In genomic region chr20:22389836-22390542, GRCh38 we compare ENCODE assay signal across 11 cellular contexts.
DNase-seq lines count a peak whose midpoint lies in the region; ATAC-seq and FAIRE-seq lines count a peak whose summit lies in the region.
"Had no signal": no experiment of that assay in that cellular context is flagged by ENCODE, and none has a peak within 500 bp of the region (broad histone marks: within the 10 kb centered on the region; RNA-seq: fewer than 3 reads in every experiment).

No MANE protein-coding gene starts in this region.

- H3K27ac Mint-ChIP-seq in activated naive CD4-positive, alpha-beta T cell treated with anti-CD3 and anti-CD28 coated beads, Interleukin-2, amount 10 ng/mL, durations not matched to agents 7 days and 5 days: peak overlapping the region; percentile 34
- H3K27ac Mint-ChIP-seq: activated CD8-positive, alpha-beta memory T cell treated with anti-CD3 and anti-CD28 coated beads, Interleukin-2, amount 10 ng/mL, durations not matched to agents 7 days and 5 days had no signal

- DNase-seq in activated naive CD4-positive, alpha-beta T cell treated with anti-CD3 and anti-CD28 coated beads, Interleukin-2, amount 10 ng/mL, durations not matched to agents 7 days and 5 days: no peak
- no peak for DNase-seq in activated naive CD4-positive, alpha-beta T cell (lab: John Stamatoyannopoulos, UW)
- DNase-seq in RCC 7860 (ENCODE audit: low spot score) (peak; percentile 94), glomerular visceral epithelial cell (ENCODE audit: extremely low spot score) (peak; percentile 88), urothelium cell line (ENCODE audit: low spot score) (peak; percentile 87), NCI-H82 (lab: John Stamatoyannopoulos, UW) (no peak)
- DNase-seq: activated CD8-positive, alpha-beta memory T cell treated with anti-CD3 and anti-CD28 coated beads, Interleukin-2, amount 10 ng/mL, durations not matched to agents 7 days and 5 days; HCEC 1CT; NCI-H2171 treated with DMSO at 0.1 percent for 48 hours had no signal

- CTCF ChIA-PET in activated naive CD4-positive, alpha-beta T cell treated with anti-CD3 and anti-CD28 coated beads, Interleukin-2, amount 10 ng/mL, durations not matched to agents 7 days and 5 days (lab: Charles Lee): no interaction called here

- peaks cover 11% of the 10 kb centered on the region for H3K27me3 Mint-ChIP-seq in activated naive CD4-positive, alpha-beta T cell treated with anti-CD3 and anti-CD28 coated beads, Interleukin-2, amount 10 ng/mL, durations not matched to agents 7 days and 5 days
- H3K27me3 Mint-ChIP-seq: activated CD8-positive, alpha-beta memory T cell treated with anti-CD3 and anti-CD28 coated beads, Interleukin-2, amount 10 ng/mL, durations not matched to agents 7 days and 5 days had no signal

- ATAC-seq in GM21786 (IDR thresholded peaks at IDR 0.05; ENCODE audit: unreplicated experiment) (no peak), GM19452 (IDR thresholded peaks at IDR 0.05; ENCODE audit: unreplicated experiment) (no peak)
- ATAC-seq: activated CD8-positive, alpha-beta memory T cell treated with anti-CD3 and anti-CD28 coated beads, Interleukin-2, amount 10 ng/mL, durations not matched to agents 7 days and 5 days had no signal

- H3K9me3 Mint-ChIP-seq in activated naive CD4-positive, alpha-beta T cell treated with anti-CD3 and anti-CD28 coated beads, Interleukin-2, amount 10 ng/mL, durations not matched to agents 7 days and 5 days: no peaks in the 10 kb centered on the region

- no peak overlapping the region for H3K4me3 Mint-ChIP-seq in activated naive CD4-positive, alpha-beta T cell treated with anti-CD3 and anti-CD28 coated beads, Interleukin-2, amount 10 ng/mL, durations not matched to agents 7 days and 5 days
- H3K4me3 Mint-ChIP-seq: activated CD8-positive, alpha-beta memory T cell treated with anti-CD3 and anti-CD28 coated beads, Interleukin-2, amount 10 ng/mL, durations not matched to agents 7 days and 5 days had no signal

- peak; percentile 95 for FAIRE-seq in RCC 7860 (lab: Jason Lieb, UNC)
- FAIRE-seq in urothelium cell line (lab: Jason Lieb, UNC): peak; percentile 92

- H3K36me3 Mint-ChIP-seq in activated naive CD4-positive, alpha-beta T cell treated with anti-CD3 and anti-CD28 coated beads, Interleukin-2, amount 10 ng/mL, durations not matched to agents 7 days and 5 days: no peaks in the 10 kb centered on the region
- H3K36me3 Mint-ChIP-seq: activated CD8-positive, alpha-beta memory T cell treated with anti-CD3 and anti-CD28 coated beads, Interleukin-2, amount 10 ng/mL, durations not matched to agents 7 days and 5 days had no signal

- H3K4me1 Mint-ChIP-seq in activated naive CD4-positive, alpha-beta T cell treated with anti-CD3 and anti-CD28 coated beads, Interleukin-2, amount 10 ng/mL, durations not matched to agents 7 days and 5 days: no peaks in the 10 kb centered on the region
- H3K4me1 Mint-ChIP-seq: activated CD8-positive, alpha-beta memory T cell treated with anti-CD3 and anti-CD28 coated beads, Interleukin-2, amount 10 ng/mL, durations not matched to agents 7 days and 5 days had no signal

Comparison
In these comparisons a context has a peak if more than half of its experiments do, and no peak if none do; other contexts are left out.
1. DNase-seq: peak in RCC 7860 (single experiment), glomerular visceral epithelial cell (single experiment) and urothelium cell line (single experiment); none in activated naive CD4-positive, alpha-beta T cell treated with anti-CD3 and anti-CD28 coated beads, Interleukin-2, amount 10 ng/mL, durations not matched to agents 7 days and 5 days (single experiment), activated naive CD4-positive, alpha-beta T cell (0 of 4) and NCI-H82 (single experiment).